23 cellular contexts compared by ENCODE assay signal in genomic region chr16:11380836-11381235, GRCh38. TPM values are rescaled to one million over a fixed set of nuclear protein-coding genes. Genes with fewer than 3 reads are reported as not detected.
DNase-seq lines count a peak whose midpoint lies in the region; ATAC-seq and TF ChIP-seq lines count a peak whose summit lies in the region.
"Had no signal": no experiment of that assay in that cellular context is flagged by ENCODE, and none has a peak within 500 bp of the region (broad histone marks: within the 10 kb centered on the region; RNA-seq: fewer than 3 reads in every experiment).

No MANE protein-coding gene starts in this region.

- TF ChIP-seq CTCF in cardiac muscle cell (IDR thresholded peaks at IDR 0.05; ENCODE audit: low read depth, low read length) (no peak), left ventricle myocardium inferior (IDR thresholded peaks at IDR 0.05; ENCODE audit: borderline replicate concordance) (no peak)
- TF ChIP-seq CTCF in activated CD8-positive, alpha-beta T cell treated with anti-CD3 and anti-CD28 coated beads for 36 hours (IDR thresholded peaks at IDR 0.05) = no peak

- H3K9me3 Mint-ChIP-seq in activated T-helper 17 cell treated with anti-CD3 and anti-CD28 coated beads, Interleukin-2, amount 50 U/mL, for 72 hours = no peaks in the 10 kb centered on the region
- H3K9me3 Mint-ChIP-seq in stimulated activated effector memory CD8-positive, alpha-beta T cell treated with anti-CD3 and anti-CD28 coated beads, Interleukin-12 subunit alpha, Interleukin-12 subunit beta, amount 100 ng/mL, for 72 hours = no peaks in the 10 kb centered on the region
- H3K9me3 Mint-ChIP-seq in activated CD8-positive, alpha-beta T cell treated with anti-CD3 and anti-CD28 coated beads for 36 hours = peaks cover 2% of the 10 kb centered on the region
- H3K9me3 Mint-ChIP-seq: CD4-positive, alpha-beta memory T cell; GM23338 had no signal

- H3K27me3 ChIP-seq in cardiac muscle cell (no peaks in the 10 kb centered on the region), left ventricle myocardium inferior (ENCODE audit: low read depth) (no peaks in the 10 kb centered on the region)
- H3K27me3 ChIP-seq: SJCRH30 had no signal

- intact Hi-C loops in left ventricle myocardium inferior (cut with micrococcal nuclease) (no loop called here), left ventricle myocardium superior (cut with micrococcal nuclease) (no loop called here)
- intact Hi-C loops in activated CD8-positive, alpha-beta T cell treated with anti-CD3 and anti-CD28 coated beads for 36 hours (cut with micrococcal nuclease) = no loop called here

- H3K27ac ChIP-seq in cardiac muscle cell (peak overlapping the region; percentile 12), left ventricle myocardium inferior (replicated peaks) (no peak overlapping the region)
- H3K27ac ChIP-seq: SJCRH30 had no signal

- H3K27ac Mint-ChIP-seq in activated T-helper 17 cell treated with anti-CD3 and anti-CD28 coated beads, Interleukin-2, amount 50 U/mL, for 72 hours = peak overlapping the region; percentile 86
- peak overlapping the region; percentile 11 for H3K27ac Mint-ChIP-seq in stimulated activated effector memory CD8-positive, alpha-beta T cell treated with anti-CD3 and anti-CD28 coated beads, Interleukin-12 subunit alpha, Interleukin-12 subunit beta, amount 100 ng/mL, for 72 hours
- no peak overlapping the region for H3K27ac Mint-ChIP-seq in activated CD8-positive, alpha-beta T cell treated with anti-CD3 and anti-CD28 coated beads for 36 hours
- H3K27ac Mint-ChIP-seq: GM23338 had no signal

- CTCF ChIA-PET in activated CD8-positive, alpha-beta T cell treated with anti-CD3 and anti-CD28 coated beads for 36 hours (lab: Charles Lee) = interaction anchor here (0.9 to 3.3 kb wide), 4 partner anchors 9 to 27 kb away, joined by 3 to 20 read pairs (median 4); no protein-coding TSS in a partner anchor

- ATAC-seq in activated T-helper 17 cell treated with anti-CD3 and anti-CD28 coated beads, Interleukin-2, amount 50 U/mL, for 72 hours (replicated peaks) = no peak
- ATAC-seq in left ventricle myocardium superior = no peak
- ATAC-seq in stimulated activated effector memory CD8-positive, alpha-beta T cell treated with anti-CD3 and anti-CD28 coated beads, Interleukin-12 subunit alpha, Interleukin-12 subunit beta, amount 100 ng/mL, for 72 hours = no peak
- ATAC-seq in activated CD8-positive, alpha-beta T cell treated with anti-CD3 and anti-CD28 coated beads for 36 hours = no peak
- ATAC-seq: GM12878, GM23338, SK-N-SH treated with all-trans-retinoic acid at 6 μM for 48 hours had no signal

- no peak overlapping the region for H3K4me3 Mint-ChIP-seq in activated T-helper 17 cell treated with anti-CD3 and anti-CD28 coated beads, Interleukin-2, amount 50 U/mL, for 72 hours
- H3K4me3 Mint-ChIP-seq in stimulated activated effector memory CD8-positive, alpha-beta T cell treated with anti-CD3 and anti-CD28 coated beads, Interleukin-12 subunit alpha, Interleukin-12 subunit beta, amount 100 ng/mL, for 72 hours = no peak overlapping the region
- no peak overlapping the region for H3K4me3 Mint-ChIP-seq in activated CD8-positive, alpha-beta T cell treated with anti-CD3 and anti-CD28 coated beads for 36 hours
- H3K4me3 Mint-ChIP-seq: GM23338 had no signal

- peaks cover 18% of the 10 kb centered on the region for H3K4me1 ChIP-seq in cardiac muscle cell (ENCODE audit: low read depth)
- H3K4me1 ChIP-seq in left ventricle myocardium inferior = no peaks in the 10 kb centered on the region
- H3K4me1 ChIP-seq: Caco-2, HAP-1, SJCRH30 had no signal

- H3K36me3 ChIP-seq in cardiac muscle cell (no peaks in the 10 kb centered on the region), left ventricle myocardium inferior (no peaks in the 10 kb centered on the region)
- H3K36me3 ChIP-seq: HAP-1, SJCRH30 had no signal

- DNase-seq in cardiac muscle cell (ENCODE audit: low read depth in 1 of 2, low spot score in 1 of 2) (no peak), left ventricle myocardium inferior (no peak), left ventricle myocardium superior (peak; percentile 3), NCI-H345 (lab: John Stamatoyannopoulos, UW) (no peak)
- DNase-seq in stimulated activated effector memory CD8-positive, alpha-beta T cell treated with anti-CD3 and anti-CD28 coated beads, Interleukin-12 subunit alpha, Interleukin-12 subunit beta, amount 100 ng/mL, for 72 hours (ENCODE audit: low spot score in 2 of 2) = no peak
- DNase-seq in activated CD8-positive, alpha-beta T cell treated with anti-CD3 and anti-CD28 coated beads for 36 hours = no peak
- DNase-seq: C1 segment of cervical spinal cord; Caco-2; CD4-positive, alpha-beta memory T cell; Karpas-422; NCI-H1092; NCI-H1436; NCI-H1930; NCI-H2107; NCI-H446; NCI-H524 treated with DMSO at 0.1 percent for 48 hours; NCI-H774; SJCRH30 had no signal

- H3K36me3 Mint-ChIP-seq in activated T-helper 17 cell treated with anti-CD3 and anti-CD28 coated beads, Interleukin-2, amount 50 U/mL, for 72 hours (ENCODE audit: low read depth) = no peaks in the 10 kb centered on the region
- no peaks in the 10 kb centered on the region for H3K36me3 Mint-ChIP-seq in stimulated activated effector memory CD8-positive, alpha-beta T cell treated with anti-CD3 and anti-CD28 coated beads, Interleukin-12 subunit alpha, Interleukin-12 subunit beta, amount 100 ng/mL, for 72 hours
- no peaks in the 10 kb centered on the region for H3K36me3 Mint-ChIP-seq in activated CD8-positive, alpha-beta T cell treated with anti-CD3 and anti-CD28 coated beads for 36 hours (ENCODE audit: low read depth)
- H3K36me3 Mint-ChIP-seq: CD4-positive, alpha-beta memory T cell had no signal

- no peaks in the 10 kb centered on the region for H3K27me3 Mint-ChIP-seq in activated T-helper 17 cell treated with anti-CD3 and anti-CD28 coated beads, Interleukin-2, amount 50 U/mL, for 72 hours
- H3K27me3 Mint-ChIP-seq in activated CD8-positive, alpha-beta T cell treated with anti-CD3 and anti-CD28 coated beads for 36 hours = no peaks in the 10 kb centered on the region
- H3K27me3 Mint-ChIP-seq: CD4-positive, alpha-beta memory T cell had no signal

- H3K4me3 ChIP-seq in cardiac muscle cell = no peak overlapping the region
- no peak overlapping the region for H3K4me3 ChIP-seq in left ventricle myocardium inferior
- H3K4me3 ChIP-seq: GM12878, GM23338, HAP-1, SJCRH30 had no signal

- H3K9me3 ChIP-seq in cardiac muscle cell (ENCODE audit: low read depth) = no peaks in the 10 kb centered on the region
- peaks cover 4% of the 10 kb centered on the region for H3K9me3 ChIP-seq in left ventricle myocardium inferior (replicated peaks)
- H3K9me3 ChIP-seq: Caco-2, HAP-1, SJCRH30 had no signal

- H3K4me1 Mint-ChIP-seq in activated T-helper 17 cell treated with anti-CD3 and anti-CD28 coated beads, Interleukin-2, amount 50 U/mL, for 72 hours = peaks cover 14% of the 10 kb centered on the region
- H3K4me1 Mint-ChIP-seq in stimulated activated effector memory CD8-positive, alpha-beta T cell treated with anti-CD3 and anti-CD28 coated beads, Interleukin-12 subunit alpha, Interleukin-12 subunit beta, amount 100 ng/mL, for 72 hours = peaks cover 24% of the 10 kb centered on the region
- H3K4me1 Mint-ChIP-seq in activated CD8-positive, alpha-beta T cell treated with anti-CD3 and anti-CD28 coated beads for 36 hours (ENCODE audit: low read depth) = peaks cover 13% of the 10 kb centered on the region
- H3K4me1 Mint-ChIP-seq: GM23338 had no signal

- POLR2A ChIA-PET in activated CD8-positive, alpha-beta T cell treated with anti-CD3 and anti-CD28 coated beads for 36 hours (lab: Charles Lee) = no interaction called here

RNA-seq across cellular contexts. Expression of gene RMI2, which starts 35.6 kb away (rescaled TPM):
- 15.7 and 21.0 TPM in 2 replicates for total RNA-seq in cardiac muscle cell
- polyA plus RNA-seq in cardiac muscle cell = 39.8 and 45.3 TPM in 2 replicates
- total RNA-seq in left ventricle myocardium inferior = 0.60 TPM
- 10 to 100 TPM; 31.6 to 34.3 TPM for total RNA-seq in activated T-helper 17 cell treated with anti-CD3 and anti-CD28 coated beads, Interleukin-2, amount 50 U/mL, for 72 hours
- total RNA-seq in left ventricle myocardium superior = 0.45 TPM
- 10 to 100 TPM; 53.1 to 57.7 TPM for total RNA-seq in activated CD8-positive, alpha-beta T cell treated with anti-CD3 and anti-CD28 coated beads for 36 hours

Comparison
In these comparisons a context has a peak if more than half of its experiments do, and no peak if none do; other contexts are left out.
1. RNA of gene RMI2, which starts 35.6 kb away (total RNA-seq): 53.1 to 57.7 TPM in activated CD8-positive, alpha-beta T cell treated with anti-CD3 and anti-CD28 coated beads for 36 hours, 31.6 to 34.3 TPM in activated T-helper 17 cell treated with anti-CD3 and anti-CD28 coated beads, Interleukin-2, amount 50 U/mL, for 72 hours and 15.7 to 21.0 TPM in cardiac muscle cell; 0.60 TPM in left ventricle myocardium inferior (single experiment) and 0.45 TPM in left ventricle myocardium superior (single experiment); every median in the first group is over 10 times any median in the second.